Comparison of ENCODE assay signal across 29 cellular contexts in genomic region chr9:133613396-133613795, GRCh38. TPM values are rescaled to one million over a fixed set of nuclear protein-coding genes. Genes with fewer than 3 reads are reported as not detected.
DNase-seq lines count a peak whose midpoint lies in the region; FAIRE-seq and TF ChIP-seq lines count a peak whose summit lies in the region.
"Had no signal": no experiment of that assay in that cellular context is flagged by ENCODE, and none has a peak within 500 bp of the region (broad histone marks: within the 10 kb centered on the region; RNA-seq: fewer than 3 reads in every experiment).

No MANE protein-coding gene starts in this region.

- H3K4me1 ChIP-seq in left ventricle myocardium inferior (no peaks in the 10 kb centered on the region), right atrium auricular region (no peaks in the 10 kb centered on the region), kidney (ENCODE audit: control insufficient read depth in 1 of 2, insufficient read depth in 1 of 2, low read depth in 1 of 2, low read length in 2 of 2) (no peaks in the 10 kb centered on the region)

- H3K4me3 ChIP-seq in left ventricle myocardium inferior = no peak overlapping the region
- no peak overlapping the region for H3K4me3 ChIP-seq in right atrium auricular region
- H3K4me3 ChIP-seq in kidney (ENCODE audit: low read length in 2 of 2) = no peak overlapping the region
- H3K4me3 ChIP-seq: BLaER1, GM12878 had no signal

- DNase-seq in left ventricle myocardium inferior (peak; percentile 3), right atrium auricular region (ENCODE audit: low spot score) (no peak), kidney (peak; percentile 29), RCC 7860 (ENCODE audit: low spot score) (no peak)
- DNase-seq in NK-92 treated with Interleukin-12 subunit alpha and Interleukin-12 subunit beta, amount 100 ng/mL, for 24 hours (lab: John Stamatoyannopoulos, UW) = no peak
- DNase-seq: 8988T; ACHN; BE2C; C1 segment of cervical spinal cord; CD4-positive, alpha-beta memory T cell; CD4-positive, CD25-positive, alpha-beta regulatory T cell; CD8-positive, alpha-beta memory T cell; COR-L47; DMS 273 treated with DMSO at 0.1 percent for 48 hours; DMS153; DMS53; DND-41; EL; GDM1 had no signal

- peaks cover 100% of the 10 kb centered on the region for H3K27me3 ChIP-seq in left ventricle myocardium inferior (ENCODE audit: low read depth)
- H3K27me3 ChIP-seq in right atrium auricular region = peaks cover 4 to 6% of the 10 kb centered on the region in 2 donors
- H3K27me3 ChIP-seq: BE2C had no signal

- FAIRE-seq in kidney (lab: Jason Lieb, UNC) (no peak), RCC 7860 (lab: Jason Lieb, UNC) (no peak)
- FAIRE-seq: A204.1, GM12878, GM12892, GM18507 had no signal

- no peak overlapping the region for H3K27ac ChIP-seq in left ventricle myocardium inferior (replicated peaks)
- H3K27ac ChIP-seq in right atrium auricular region = no peak overlapping the region
- no peak overlapping the region for H3K27ac ChIP-seq in kidney (ENCODE audit: low read depth in 2 of 2, low read length in 2 of 2)
- H3K27ac ChIP-seq: BLaER1 had no signal

- no peaks in the 10 kb centered on the region for H3K9me3 ChIP-seq in left ventricle myocardium inferior (replicated peaks)
- no peaks in the 10 kb centered on the region for H3K9me3 ChIP-seq in right atrium auricular region
- H3K9me3 ChIP-seq in kidney (ENCODE audit: control insufficient read depth in 1 of 2, low read length in 2 of 2) = no peaks in the 10 kb centered on the region
- H3K9me3 ChIP-seq: BE2C, BLaER1 had no signal

- no peaks in the 10 kb centered on the region for H3K36me3 ChIP-seq in left ventricle myocardium inferior
- no peaks in the 10 kb centered on the region for H3K36me3 ChIP-seq in right atrium auricular region
- no peaks in the 10 kb centered on the region for H3K36me3 ChIP-seq in kidney (ENCODE audit: control insufficient read depth in 1 of 2, insufficient read depth in 2 of 2, low read length in 2 of 2)
- H3K36me3 ChIP-seq: BLaER1 had no signal

- intact Hi-C loops in left ventricle myocardium inferior (cut with micrococcal nuclease) (no loop called here), kidney (cut with DNase I) (no loop called here)

- TF ChIP-seq CTCF in left ventricle myocardium inferior (IDR thresholded peaks at IDR 0.05; ENCODE audit: borderline replicate concordance) (no peak), right atrium auricular region (IDR thresholded peaks at IDR 0.05) (no peak), kidney (IDR thresholded peaks at IDR 0.05; ENCODE audit: borderline replicate concordance, extremely low read depth, insufficient read depth) (no peak)

- no peak overlapping the region for H3K9ac ChIP-seq in kidney (ENCODE audit: low read length in 2 of 2)
- H3K9ac ChIP-seq: BLaER1 had no signal

RNA-seq across cellular contexts. Expression of gene FAM163B, which starts 4.2 kb away (rescaled TPM):
- total RNA-seq in left ventricle myocardium inferior (not detected), right atrium auricular region (1 to 10 TPM in 1 of 2 donors, not detected in 1; 1.7 TPM), kidney (0.54 TPM)
- not detected for polyA plus RNA-seq in kidney (ENCODE audit: insufficient read depth, low read depth, low replicate concordance)
- total RNA-seq: A673; CD4-positive, alpha-beta memory T cell; CD4-positive, CD25-positive, alpha-beta regulatory T cell; CD8-positive, alpha-beta memory T cell; Daoy; G401; GM12878 had no signal
- polyA plus RNA-seq: AG04450; CD14-positive monocyte; CD4-positive, alpha-beta memory T cell; CD4-positive, CD25-positive, alpha-beta regulatory T cell; CD8-positive, alpha-beta memory T cell; GM12878 had no signal

RNA-seq across cellular contexts. Expression of gene DBH, which starts 22.8 kb away (rescaled TPM):
- not detected for total RNA-seq in left ventricle myocardium inferior
- total RNA-seq in right atrium auricular region = not detected
- not detected for total RNA-seq in kidney
- polyA plus RNA-seq in kidney (ENCODE audit: insufficient read depth, low read depth, low replicate concordance) = 0.39 TPM
- total RNA-seq: A673; CD8-positive, alpha-beta memory T cell; Daoy; G401; GM12878 had no signal
- polyA plus RNA-seq: AG04450; CD14-positive monocyte; CD4-positive, CD25-positive, alpha-beta regulatory T cell; CD8-positive, alpha-beta memory T cell; GM12878 had no signal

Comparison
In these comparisons a context has a peak if more than half of its experiments do, and no peak if none do; other contexts are left out.
1. DNase-seq: peak in left ventricle myocardium inferior (single experiment) and kidney (single experiment); none in right atrium auricular region (single experiment), NK-92 treated with Interleukin-12 subunit alpha and Interleukin-12 subunit beta, amount 100 ng/mL, for 24 hours (single experiment) and RCC 7860 (single experiment).